In genomic region chr2:240868286-240869108, GRCh38 we compare ENCODE assay signal across 14 cellular contexts. TPM values are rescaled to one million over a fixed set of nuclear protein-coding genes. Genes with fewer than 3 reads are reported as not detected.
DNase-seq lines count a peak whose midpoint lies in the region; ATAC-seq and TF ChIP-seq lines count a peak whose summit lies in the region.
"Had no signal": no experiment of that assay in that cellular context is flagged by ENCODE, and none has a peak within 500 bp of the region (broad histone marks: within the 10 kb centered on the region; RNA-seq: fewer than 3 reads in every experiment).

AGXT (plus strand) TSS chr2:240868824; CDS start chr2:240868866, 42 bp downstream.

- no peak within 1 kb of the TSS for H3K4me2 ChIP-seq in mammary epithelial cell (ENCODE audit: insufficient read depth, low read depth, low read length)

- H3K27ac ChIP-seq in mammary epithelial cell (ENCODE audit: insufficient read depth, low read depth, low read length): no peak within 1 kb of the TSS

- POLR2A ChIA-PET in MCF 10A (lab: Yijun Ruan, JAX): interaction anchor here (0.6 kb wide), 1 partner anchor 193 kb away, joined by 3 read pairs; no protein-coding TSS in a partner anchor

- DNase-seq in MCF 10A (ENCODE audit: unreplicated experiment) (peak; percentile 55), mammary epithelial cell (no peak), NT2/D1 (ENCODE audit: low read depth, low spot score) (no peak), fibroblast of the aortic adventitia (ENCODE audit: low read depth) (peak; percentile 42), kidney tubule cell (ENCODE audit: low spot score) (no peak), T-helper 1 cell (no peak), foreskin melanocyte (no peak)
- DNase-seq: activated CD4-positive, CD25-positive, alpha-beta regulatory T cell; erythroblast; NCI-H187 treated with DMSO at 0.1 percent for 48 hours had no signal

- peak; percentile 2 for ATAC-seq in stimulated activated memory B cell treated with anti-CD40 and anti-IgM and Interleukin-4, amounts not matched to agents 10 μg/mL and 1 μg/mL and 100 μg/mL, for 72 hours
- ATAC-seq: naive thymus-derived CD8-positive, alpha-beta T cell had no signal

- H3K27me3 ChIP-seq in mammary epithelial cell (ENCODE audit: insufficient read depth, low read length) (peaks cover 6% of the 10 kb centered on the region), NT2/D1 (ENCODE audit: insufficient read depth, insufficient read length) (peaks cover 7% of the 10 kb centered on the region)

- no peak within 1 kb of the TSS for H3K4me3 Mint-ChIP-seq in MCF 10A (ENCODE audit: unreplicated experiment)
- no peak within 1 kb of the TSS for H3K4me3 Mint-ChIP-seq in stimulated activated memory B cell treated with anti-CD40 and anti-IgM and Interleukin-4, amounts not matched to agents 10 μg/mL and 1 μg/mL and 100 μg/mL, for 72 hours
- H3K4me3 Mint-ChIP-seq: naive thymus-derived CD8-positive, alpha-beta T cell had no signal

- intact Hi-C loops in MCF 10A (cut with micrococcal nuclease) (no loop called here), mammary epithelial cell (cut with micrococcal nuclease) (no loop called here)

- H3K27ac Mint-ChIP-seq in MCF 10A (ENCODE audit: low read depth, unreplicated experiment): no peak within 1 kb of the TSS
- H3K27ac Mint-ChIP-seq in stimulated activated memory B cell treated with anti-CD40 and anti-IgM and Interleukin-4, amounts not matched to agents 10 μg/mL and 1 μg/mL and 100 μg/mL, for 72 hours: no peak within 1 kb of the TSS

- H3K4me1 Mint-ChIP-seq in MCF 10A (ENCODE audit: insufficient read depth, unreplicated experiment): peaks cover 13% of the 10 kb centered on the region
- H3K4me1 Mint-ChIP-seq in stimulated activated memory B cell treated with anti-CD40 and anti-IgM and Interleukin-4, amounts not matched to agents 10 μg/mL and 1 μg/mL and 100 μg/mL, for 72 hours: no peaks in the 10 kb centered on the region
- H3K4me1 Mint-ChIP-seq: naive thymus-derived CD8-positive, alpha-beta T cell had no signal

- CTCF ChIA-PET in MCF 10A (lab: Yijun Ruan, JAX): interaction anchor here (0.6 to 1.4 kb wide), 2 partner anchors 17 to 1010 kb away, joined by 3 read pairs; no protein-coding TSS in a partner anchor
- CTCF ChIA-PET in mammary epithelial cell (lab: Charles Lee; ENCODE audit: low non-redundant PET): no interaction called here

- H3K36me3 ChIP-seq in mammary epithelial cell (ENCODE audit: insufficient read depth, low read length): no peaks in the 10 kb centered on the region
- no peaks in the 10 kb centered on the region for H3K36me3 ChIP-seq in NT2/D1 (ENCODE audit: insufficient read depth, insufficient read length, low read length)

- 66% methylated on average over 21 of the region's 21 CpGs for WGBS in mammary epithelial cell (ENCODE audit: low coverage, missing lambda C conversion rate)

- BruUV-seq in MCF 10A (replicated peaks; lab: Mats Ljungman, UMichigan): no TSS peak
- no TSS peak for BruUV-seq in mammary epithelial cell (replicated peaks; lab: Mats Ljungman, UMichigan)

- in situ Hi-C loops in mammary epithelial cell (cut with MboI; ENCODE audit: low sequenced_read_pairs in 2 of 2): loop anchor here in 1 of 2 donors (25.0 kb wide), 2 partner anchors 194 to 344 kb away; no protein-coding TSS in a partner anchor

- peaks cover 11% of the 10 kb centered on the region for H3K27me3 Mint-ChIP-seq in MCF 10A (ENCODE audit: insufficient read depth, unreplicated experiment)
- peaks cover 34% of the 10 kb centered on the region for H3K27me3 Mint-ChIP-seq in stimulated activated memory B cell treated with anti-CD40 and anti-IgM and Interleukin-4, amounts not matched to agents 10 μg/mL and 1 μg/mL and 100 μg/mL, for 72 hours

- dilution Hi-C loops in mammary epithelial cell (cut with HindIII; ENCODE audit: low sequenced_read_pairs): no loop called here

- no peak for TF ChIP-seq CTCF in MCF 10A (IDR thresholded peaks at IDR 0.05; ENCODE audit: unreplicated experiment)
- TF ChIP-seq CTCF in mammary epithelial cell (conservative IDR thresholded peaks at IDR 0.05 in 1 of 2, IDR thresholded peaks at IDR 0.05 in 1 of 2; ENCODE audit: extremely low read depth in 1 of 2, insufficient read depth in 1 of 2, low read depth in 1 of 2, low read length in 2 of 2): no peak
- no peak for TF ChIP-seq CTCF in fibroblast of the aortic adventitia (IDR thresholded peaks at IDR 0.05; ENCODE audit: insufficient read depth, low read length)

- no peaks in the 10 kb centered on the region for H4K20me1 ChIP-seq in mammary epithelial cell (ENCODE audit: insufficient read depth, low read length)

- no peaks in the 10 kb centered on the region for H3K9me3 ChIP-seq in mammary epithelial cell (replicated peaks; ENCODE audit: insufficient read depth, low read length)
- no peaks in the 10 kb centered on the region for H3K9me3 ChIP-seq in NT2/D1 (ENCODE audit: insufficient read depth, low read length)

- H3K9me3 Mint-ChIP-seq in MCF 10A (ENCODE audit: unreplicated experiment): no peaks in the 10 kb centered on the region
- no peaks in the 10 kb centered on the region for H3K9me3 Mint-ChIP-seq in stimulated activated memory B cell treated with anti-CD40 and anti-IgM and Interleukin-4, amounts not matched to agents 10 μg/mL and 1 μg/mL and 100 μg/mL, for 72 hours
- H3K9me3 Mint-ChIP-seq: naive thymus-derived CD8-positive, alpha-beta T cell had no signal

- H2AFZ ChIP-seq in mammary epithelial cell (ENCODE audit: low read depth, low read length): no peak within 1 kb of the TSS

- H3K4me1 ChIP-seq in mammary epithelial cell (ENCODE audit: insufficient read depth, low read length) (no peaks in the 10 kb centered on the region), NT2/D1 (ENCODE audit: insufficient read depth, insufficient read length) (peaks cover 4% of the 10 kb centered on the region)

- no peak within 1 kb of the TSS for H3K9ac ChIP-seq in mammary epithelial cell (ENCODE audit: insufficient read depth, low read length)
- peak within 1 kb of the TSS; percentile 26 for H3K9ac ChIP-seq in NT2/D1 (ENCODE audit: insufficient read length, low read depth)

- H3K4me3 ChIP-seq in mammary epithelial cell (replicated peaks in 1 of 3; ENCODE audit: insufficient read depth in 1 of 3, low read depth in 2 of 3, low read length in 3 of 3): no peak within 1 kb of the TSS
- H3K4me3 ChIP-seq in NT2/D1 (ENCODE audit: insufficient read length, low read depth): no peak within 1 kb of the TSS
- no peak within 1 kb of the TSS for H3K4me3 ChIP-seq in fibroblast of the aortic adventitia (ENCODE audit: low read depth, low read length)

- no peaks in the 10 kb centered on the region for H3K79me2 ChIP-seq in mammary epithelial cell (ENCODE audit: insufficient read depth, low read length)

- no peaks in the 10 kb centered on the region for H3K36me3 Mint-ChIP-seq in MCF 10A (ENCODE audit: insufficient read depth, unreplicated experiment)
- H3K36me3 Mint-ChIP-seq in stimulated activated memory B cell treated with anti-CD40 and anti-IgM and Interleukin-4, amounts not matched to agents 10 μg/mL and 1 μg/mL and 100 μg/mL, for 72 hours: no peaks in the 10 kb centered on the region
- H3K36me3 Mint-ChIP-seq: naive thymus-derived CD8-positive, alpha-beta T cell had no signal

RNA-seq across cellular contexts. Expression of gene AGXT, which starts in this region (rescaled TPM):
- total RNA-seq in MCF 10A (2022) (not detected in 2 replicates), mammary epithelial cell (not detected), fibroblast of the aortic adventitia (ENCODE audit: low replicate concordance) (not detected in 2 replicates)
- polyA plus RNA-seq in mammary epithelial cell: not detected
- polyA minus RNA-seq in mammary epithelial cell: not detected
- total RNA-seq: naive thymus-derived CD8-positive, alpha-beta T cell; urinary bladder had no signal
- polyA plus RNA-seq: AG04450; naive thymus-derived CD8-positive, alpha-beta T cell had no signal

Comparison
In these comparisons a context has a peak if more than half of its experiments do, and no peak if none do; other contexts are left out.
1. Peak in DNase-seq in MCF 10A; RNA of the gene not detected or under 1 TPM.
2. Peak in DNase-seq in fibroblast of the aortic adventitia; RNA of the gene not detected or under 1 TPM.